ENCODE assay signal across 24 cellular contexts in genomic region chr20:37395411-37395800, GRCh38. TPM values are rescaled to one million over a fixed set of nuclear protein-coding genes. Genes with fewer than 3 reads are reported as not detected.
DNase-seq lines count a peak whose midpoint lies in the region; ATAC-seq and TF ChIP-seq lines count a peak whose summit lies in the region.
"Had no signal": no experiment of that assay in that cellular context is flagged by ENCODE, and none has a peak within 500 bp of the region (broad histone marks: within the 10 kb centered on the region; RNA-seq: fewer than 3 reads in every experiment).

No MANE protein-coding gene starts in this region.

- H3K4me1 ChIP-seq in BLaER1 (peaks cover 40% of the 10 kb centered on the region), RWPE2 (ENCODE audit: insufficient read depth, poor library complexity, severe bottlenecking) (peaks cover 14% of the 10 kb centered on the region)
- H3K4me1 ChIP-seq: prostate gland had no signal

- H3K79me2 ChIP-seq in neural cell (replicated peaks; ENCODE audit: insufficient read depth, low read length): no peaks in the 10 kb centered on the region

- H3K4me3 Mint-ChIP-seq in activated T-helper 17 cell treated with anti-CD3 and anti-CD28 coated beads, Interleukin-2, amount 50 U/mL, for 72 hours: no peak overlapping the region
- H3K4me3 Mint-ChIP-seq: CD8-positive, alpha-beta memory T cell; T-helper 1 cell treated with Interleukin-12 subunit alpha and Interleukin-12 subunit beta and Interleukin-4 antibody, amounts not matched to agents 30 μg/mL and 1 μg/mL, for 36 hours had no signal

- H3K9me3 ChIP-seq in BLaER1: no peaks in the 10 kb centered on the region
- no peaks in the 10 kb centered on the region for H3K9me3 ChIP-seq in RWPE2 (ENCODE audit: severe bottlenecking)
- H3K9me3 ChIP-seq in neural cell (ENCODE audit: low read length): no peaks in the 10 kb centered on the region
- H3K9me3 ChIP-seq: heart right ventricle, prostate gland had no signal

- no peaks in the 10 kb centered on the region for H3K4me1 Mint-ChIP-seq in activated T-helper 17 cell treated with anti-CD3 and anti-CD28 coated beads, Interleukin-2, amount 50 U/mL, for 72 hours
- H3K4me1 Mint-ChIP-seq: CD8-positive, alpha-beta memory T cell had no signal

- H3K36me3 ChIP-seq in BLaER1 (peaks cover 89% of the 10 kb centered on the region), RWPE2 (ENCODE audit: low read depth) (peaks cover 96% of the 10 kb centered on the region), neural cell (ENCODE audit: insufficient read depth, low read length) (no peaks in the 10 kb centered on the region)

- H3K9ac ChIP-seq in BLaER1: peak overlapping the region; percentile 40; the same call in 1 of the 2 replicates
- peak overlapping the region; percentile 73 for H3K9ac ChIP-seq in neural cell (ENCODE audit: low read length)

- TF ChIP-seq RAD21 in neural cell (conservative IDR thresholded peaks at IDR 0.05): no peak

- H3K27ac ChIP-seq in BLaER1 (peak overlapping the region; percentile 65), RWPE2 (ENCODE audit: poor library complexity, severe bottlenecking) (peak overlapping the region; percentile 50), neural cell (ENCODE audit: low read length) (peak overlapping the region; percentile 93)
- H3K27ac ChIP-seq: heart right ventricle, prostate gland, VCaP had no signal

- no peaks in the 10 kb centered on the region for H3K27me3 Mint-ChIP-seq in activated T-helper 17 cell treated with anti-CD3 and anti-CD28 coated beads, Interleukin-2, amount 50 U/mL, for 72 hours

- peak; percentile 78 for DNase-seq in RWPE2 (ENCODE audit: low spot score)
- no peak for DNase-seq in left cardiac atrium
- DNase-seq in DMS79 treated with DMSO at 0.1 percent for 48 hours (lab: John Stamatoyannopoulos, UW): no peak
- DNase-seq in LoVo (ENCODE audit: low spot score): no peak
- no peak for DNase-seq in RKO (ENCODE audit: low spot score)
- DNase-seq: activated CD4-positive, alpha-beta T cell treated with anti-CD3 and anti-CD28 coated beads, Interleukin-2, amount 50 U/mL, for 48 hours; activated naive CD4-positive, alpha-beta T cell; activated T-cell treated with anti-CD3 and anti-CD28 coated beads for 4 hours; amygdala; CD8-positive, alpha-beta memory T cell; cerebellar nuclear complex; KG1; NCI-H1048; NCI-H2029 treated with DMSO at 0.1 percent for 48 hours; stimulated activated CD4-positive, alpha-beta T cell treated with anti-CD3 and anti-CD28 coated beads, Interleukin-4, amount 100 ng/mL, for 24 hours had no signal

- H3K4me3 ChIP-seq in BLaER1: no peak overlapping the region
- H3K4me3 ChIP-seq in RWPE2 (ENCODE audit: severe bottlenecking): no peak overlapping the region
- H3K4me3 ChIP-seq in neural cell (ENCODE audit: low read length): peak overlapping the region; percentile 46
- H3K4me3 ChIP-seq: heart right ventricle, prostate gland, smooth muscle cell had no signal

- H3F3A ChIP-seq in neural cell (ENCODE audit: insufficient read depth, low read length, poor library complexity, severe bottlenecking): no peaks in the 10 kb centered on the region

- TF ChIP-seq CTCF in RWPE2 (IDR thresholded peaks at IDR 0.05; ENCODE audit: poor library complexity, severe bottlenecking) (no peak), neural cell (IDR thresholded peaks at IDR 0.05; ENCODE audit: poor library complexity, severe bottlenecking) (no peak)

- TF ChIP-seq EP300 in neural cell (conservative IDR thresholded peaks at IDR 0.05; ENCODE audit: poor library complexity, severe bottlenecking): no peak

- H3K27me3 ChIP-seq in BLaER1 (no peaks in the 10 kb centered on the region), RWPE2 (ENCODE audit: insufficient read depth, poor library complexity, severe bottlenecking) (no peaks in the 10 kb centered on the region), neural cell (ENCODE audit: insufficient read depth, low read depth, low read length) (no peaks in the 10 kb centered on the region)
- H3K27me3 ChIP-seq: heart right ventricle had no signal

- no peak overlapping the region for H2AFZ ChIP-seq in neural cell (ENCODE audit: low read depth, low read length)

- intact Hi-C loops in left cardiac atrium (cut with DNase I): no loop called here

- H3K9me2 ChIP-seq in neural cell (ENCODE audit: insufficient read depth, low read length): no peaks in the 10 kb centered on the region

- no peak overlapping the region for H3K27ac Mint-ChIP-seq in activated T-helper 17 cell treated with anti-CD3 and anti-CD28 coated beads, Interleukin-2, amount 50 U/mL, for 72 hours
- H3K27ac Mint-ChIP-seq: T-helper 1 cell treated with Interleukin-12 subunit alpha and Interleukin-12 subunit beta and Interleukin-4 antibody, amounts not matched to agents 30 μg/mL and 1 μg/mL, for 36 hours had no signal

- H4K20me1 ChIP-seq in BLaER1: no peaks in the 10 kb centered on the region
- no peaks in the 10 kb centered on the region for H4K20me1 ChIP-seq in neural cell (ENCODE audit: insufficient read depth)

- H3K4me2 ChIP-seq in BLaER1 (peak overlapping the region; percentile 64), neural cell (ENCODE audit: low read length) (no peak overlapping the region)
- H3K4me2 ChIP-seq: smooth muscle cell had no signal

- H3K9me3 Mint-ChIP-seq in activated T-helper 17 cell treated with anti-CD3 and anti-CD28 coated beads, Interleukin-2, amount 50 U/mL, for 72 hours: no peaks in the 10 kb centered on the region
- H3K9me3 Mint-ChIP-seq: CD8-positive, alpha-beta memory T cell; nephron progenitor cell; T-helper 1 cell treated with Interleukin-12 subunit alpha and Interleukin-12 subunit beta and Interleukin-4 antibody, amounts not matched to agents 30 μg/mL and 1 μg/mL, for 36 hours had no signal

- ATAC-seq in RWPE2 (ENCODE audit: low read depth): no peak
- peak; percentile 16 to 62 for ATAC-seq in left cardiac atrium
- ATAC-seq in activated T-helper 17 cell treated with anti-CD3 and anti-CD28 coated beads, Interleukin-2, amount 50 U/mL, for 72 hours (replicated peaks): no peak

- no peaks in the 10 kb centered on the region for H3K36me3 Mint-ChIP-seq in activated T-helper 17 cell treated with anti-CD3 and anti-CD28 coated beads, Interleukin-2, amount 50 U/mL, for 72 hours (ENCODE audit: low read depth)
- H3K36me3 Mint-ChIP-seq: CD8-positive, alpha-beta memory T cell had no signal

TF ChIP-seq in neural cell, 6 proteins besides CTCF, POLR2A, EP300 and RAD21:
- TF ChIP-seq TAF1 (IDR thresholded peaks at IDR 0.05; ENCODE audit: low read depth) (no peak), EZH2 (IDR thresholded peaks at IDR 0.05; ENCODE audit: borderline replicate concordance, insufficient read depth, low read length, poor library complexity, severe bottlenecking) (no peak), POLR2AphosphoS5 (IDR thresholded peaks at IDR 0.05) (no peak), REST (IDR thresholded peaks at IDR 0.05; ENCODE audit: borderline replicate concordance) (no peak), MXI1 (conservative IDR thresholded peaks at IDR 0.05; ENCODE audit: poor library complexity, severe bottlenecking) (no peak), SMC3 (conservative IDR thresholded peaks at IDR 0.05; ENCODE audit: poor library complexity) (no peak)

RNA-seq across cellular contexts. Expression of gene SRC, which starts 49.5 kb away (rescaled TPM):
- total RNA-seq in left cardiac atrium: 10 to 100 TPM in 1 of 2 donors, 1 to 10 TPM in 1; 9.2 to 10.2 TPM
- polyA plus RNA-seq in neural cell: 39.0 and 49.5 TPM in 2 replicates
- 50.9 and 53.7 TPM in 2 replicates for polyA minus RNA-seq in neural cell
- 1 to 10 TPM; 5.1 to 6.4 TPM for total RNA-seq in activated T-helper 17 cell treated with anti-CD3 and anti-CD28 coated beads, Interleukin-2, amount 50 U/mL, for 72 hours

Comparison
In these comparisons a context has a peak if more than half of its experiments do, and no peak if none do; other contexts are left out.
1. ATAC-seq: peak in left cardiac atrium (2 of 2); none in RWPE2 (single experiment) and activated T-helper 17 cell treated with anti-CD3 and anti-CD28 coated beads, Interleukin-2, amount 50 U/mL, for 72 hours (single experiment).
2. Peak in every context shown above with its lines, with median percentiles within 50 percentile points of each other: H3K27ac ChIP-seq.